ENCODE assay signal across 22 cellular contexts in the genomic region with DNA sequence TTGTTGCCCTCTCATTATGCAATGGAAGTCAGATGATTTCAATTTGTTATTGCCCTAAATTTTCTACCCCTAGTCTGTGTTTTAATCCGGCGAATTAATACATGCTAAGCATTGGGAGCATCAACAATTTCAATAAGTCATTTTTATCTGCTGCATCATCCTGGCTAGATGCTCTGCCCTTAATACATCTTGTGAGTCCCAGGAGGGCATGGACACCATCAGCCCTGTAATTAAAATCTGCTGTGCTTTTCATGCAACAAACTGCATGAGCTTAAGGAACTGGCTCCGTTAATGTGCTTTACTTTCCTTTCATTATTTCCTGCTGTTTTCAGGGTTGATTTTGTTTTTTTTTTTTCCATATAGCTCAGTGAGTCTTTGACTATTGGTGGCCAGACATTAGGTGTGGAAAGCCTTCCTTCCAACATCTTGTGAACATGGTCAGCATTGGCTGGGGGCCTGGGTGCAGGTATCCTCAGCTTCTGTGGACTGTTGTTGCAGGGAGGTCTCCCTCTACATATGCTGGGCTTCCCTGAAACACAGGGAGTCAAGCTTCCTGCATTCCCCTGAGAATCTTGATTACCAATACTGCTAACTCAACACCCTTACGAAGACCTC. TPM values are rescaled to one million over a fixed set of nuclear protein-coding genes. Genes with fewer than 3 reads are reported as not detected.
A peak's percentile ranks its signal among the peaks of the same experiment; 100 is the strongest.
DNase-seq lines count a peak whose midpoint lies in the region; TF ChIP-seq lines count a peak whose summit lies in the region.
"Had no signal": no experiment of that assay in that cellular context is flagged by ENCODE, and none has a peak within 500 bp of the region (broad histone marks: within the 10 kb centered on the region; RNA-seq: fewer than 3 reads in every experiment).

No MANE protein-coding gene starts in this region.

- TF ChIP-seq CTCF in smooth muscle cell (IDR thresholded peaks at IDR 0.05; ENCODE audit: borderline replicate concordance, insufficient read depth, poor library complexity, severe bottlenecking), result no peak

- no peak overlapping the region for H2AFZ ChIP-seq in smooth muscle cell (ENCODE audit: low read depth)

- WGBS in smooth muscle cell (ENCODE audit: low lambda C conversion rate), result 91% methylated on average over 4 of the region's 4 CpGs

- H3K27ac ChIP-seq in duodenal mucosa (ENCODE audit: low read depth, low read length), result no peak overlapping the region
- no peak overlapping the region for H3K27ac ChIP-seq in smooth muscle cell (ENCODE audit: low read depth)
- H3K27ac ChIP-seq: ovary, SJSA1 had no signal

- DNase-seq in NCI-H1417 (lab: John Stamatoyannopoulos, UW) (peak in 2 of 3 experiments; percentile 84 to 92), NCI-H1417 treated with DMSO at 0.1 percent for 48 hours (lab: John Stamatoyannopoulos, UW) (no peak), GM04504 (ENCODE audit: low read depth) (peak; percentile 18), smooth muscle cell (lab: John Stamatoyannopoulos, UW; ENCODE audit: unreplicated experiment) (no peak), COLO668 (lab: John Stamatoyannopoulos, UW; ENCODE audit: unreplicated experiment) (no peak), HuH-7.5 (ENCODE audit: low spot score) (no peak)
- no peak for DNase-seq in activated T-cell treated with anti-CD3 and anti-CD28 coated beads, Interleukin-2, amount 50 U/mL, for 48 hours
- DNase-seq: activated CD4-positive, CD25-positive, alpha-beta regulatory T cell; activated CD8-positive, alpha-beta memory T cell treated with anti-CD3 and anti-CD28 coated beads for 24 hours; activated naive CD8-positive, alpha-beta T cell treated with anti-CD3 and anti-CD28 coated beads, Interleukin-2, amount 10 ng/mL, durations not matched to agents 7 days and 5 days; erythroblast; MG63; naive B cell; NCI-H82; ovary; stimulated activated CD4-positive, alpha-beta T cell treated with anti-CD3 and anti-CD28 coated beads, Interleukin-2, amount 100 ng/mL, for 24 hours; T-helper 2 cell had no signal

- no peaks in the 10 kb centered on the region for H4K20me1 ChIP-seq in smooth muscle cell (ENCODE audit: low read depth)

- no peak overlapping the region for H3K4me2 ChIP-seq in smooth muscle cell

- H3K9ac ChIP-seq in duodenal mucosa (ENCODE audit: low read depth in 1 of 2, low read length in 2 of 2), result peak overlapping the region; percentile 25 to 26
- H3K9ac ChIP-seq in smooth muscle cell (ENCODE audit: low read depth), result no peak overlapping the region

- no peaks in the 10 kb centered on the region for H3K9me3 ChIP-seq in duodenal mucosa (ENCODE audit: control insufficient read depth in 1 of 2, low read length in 2 of 2)
- H3K9me3 ChIP-seq in smooth muscle cell (replicated peaks; ENCODE audit: low read depth), result no peaks in the 10 kb centered on the region
- H3K9me3 ChIP-seq: MG63, ovary, SJSA1 had no signal

- no peaks in the 10 kb centered on the region for H3K79me2 ChIP-seq in smooth muscle cell (ENCODE audit: low read depth)

- H3K27me3 ChIP-seq in duodenal mucosa (ENCODE audit: control insufficient read depth in 1 of 2, insufficient read depth in 2 of 2, low read length in 2 of 2) (no peaks in the 10 kb centered on the region), smooth muscle cell (ENCODE audit: low read depth) (no peaks in the 10 kb centered on the region)
- H3K27me3 ChIP-seq: MG63, ovary had no signal

- H3K4me3 ChIP-seq in duodenal mucosa (ENCODE audit: low read depth in 1 of 2, low read length in 2 of 2), result peak overlapping the region; percentile 28 to 47
- H3K4me3 ChIP-seq in smooth muscle cell, result peak overlapping the region; percentile 7
- H3K4me3 ChIP-seq: MG63, ovary, SJSA1 had no signal

- no peaks in the 10 kb centered on the region for H3F3A ChIP-seq in smooth muscle cell (ENCODE audit: low read depth)

- H3K4me1 ChIP-seq in duodenal mucosa (ENCODE audit: control insufficient read depth in 1 of 2, insufficient read depth in 2 of 2, low read length in 2 of 2), result peaks cover 4 to 22% of the 10 kb centered on the region in 2 donors
- H3K4me1 ChIP-seq in smooth muscle cell (ENCODE audit: low read depth), result no peaks in the 10 kb centered on the region
- H3K4me1 ChIP-seq: SJSA1 had no signal

- H3K36me3 ChIP-seq in duodenal mucosa (ENCODE audit: control insufficient read depth in 1 of 2, insufficient read depth in 2 of 2, low read length in 2 of 2), result no peaks in the 10 kb centered on the region
- no peaks in the 10 kb centered on the region for H3K36me3 ChIP-seq in smooth muscle cell (ENCODE audit: low read depth)
- H3K36me3 ChIP-seq: MG63, ovary, SJSA1 had no signal

RNA-seq across cellular contexts. Expression of gene PBOV1, which starts 8.5 kb away (rescaled TPM):
- total RNA-seq in smooth muscle cell, result not detected in 2 replicates
- not detected in 2 replicates for polyA plus RNA-seq in smooth muscle cell
- total RNA-seq: A172; activated naive CD8-positive, alpha-beta T cell treated with anti-CD3 and anti-CD28 coated beads, Interleukin-2, amount 10 ng/mL, durations not matched to agents 7 days and 5 days; lung microvascular endothelial cell; ovary; SJSA1 had no signal
- polyA plus RNA-seq: CD14-positive monocyte, ovary had no signal

Comparison
In these comparisons a context has a peak if more than half of its experiments do, and no peak if none do; other contexts are left out.
1. DNase-seq: peak in NCI-H1417 (2 of 3) and GM04504 (single experiment); none in NCI-H1417 treated with DMSO at 0.1 percent for 48 hours (single experiment), smooth muscle cell (single experiment), COLO668 (single experiment), HuH-7.5 (single experiment) and activated T-cell treated with anti-CD3 and anti-CD28 coated beads, Interleukin-2, amount 50 U/mL, for 48 hours (0 of 2).